ENCODE assay signal across 8 cellular contexts in genomic region chr1:2046225-2046917, GRCh38. TPM values are rescaled to one million over a fixed set of nuclear protein-coding genes. Genes with fewer than 3 reads are reported as not detected.
A peak's percentile ranks its signal among the peaks of the same experiment; 100 is the strongest.
DNase-seq lines count a peak whose midpoint lies in the region; ATAC-seq and TF ChIP-seq lines count a peak whose summit lies in the region.

No MANE protein-coding gene starts in this region.

- H3K4me3 Mint-ChIP-seq in activated naive CD4-positive, alpha-beta T cell treated with anti-CD3 and anti-CD28 coated beads for 36 hours, result no peak overlapping the region

- no peak overlapping the region for H3K27ac Mint-ChIP-seq in activated naive CD4-positive, alpha-beta T cell treated with anti-CD3 and anti-CD28 coated beads for 36 hours

- peaks cover 0 to 4% of the 10 kb centered on the region in 2 donors for H3K27me3 ChIP-seq in right atrium auricular region

- H3K9me3 Mint-ChIP-seq in activated naive CD4-positive, alpha-beta T cell treated with anti-CD3 and anti-CD28 coated beads for 36 hours, result no peaks in the 10 kb centered on the region

- H3K27me3 Mint-ChIP-seq in activated naive CD4-positive, alpha-beta T cell treated with anti-CD3 and anti-CD28 coated beads for 36 hours (ENCODE audit: low read depth), result peaks cover 12% of the 10 kb centered on the region

- no peaks in the 10 kb centered on the region for H3K36me3 Mint-ChIP-seq in activated naive CD4-positive, alpha-beta T cell treated with anti-CD3 and anti-CD28 coated beads for 36 hours (ENCODE audit: low read depth)

- peaks cover 19% of the 10 kb centered on the region for H3K4me1 Mint-ChIP-seq in activated naive CD4-positive, alpha-beta T cell treated with anti-CD3 and anti-CD28 coated beads for 36 hours (ENCODE audit: low read depth)

- H3K4me1 ChIP-seq in right atrium auricular region, result peaks cover 0 to 27% of the 10 kb centered on the region in 2 donors

- H3K4me3 ChIP-seq in right atrium auricular region, result no peak overlapping the region

- TF ChIP-seq CTCF in right atrium auricular region (IDR thresholded peaks at IDR 0.05), result peak; percentile 39 to 79

- CTCF ChIA-PET in activated naive CD4-positive, alpha-beta T cell treated with anti-CD3 and anti-CD28 coated beads for 36 hours (lab: Charles Lee), result interaction anchor here (0.5 to 5.4 kb wide), 6 partner anchors 12 to 149 kb away, joined by 3 to 52 read pairs (median 5); no protein-coding TSS in a partner anchor

- no peak for ATAC-seq in esophagus mucosa

- no peaks in the 10 kb centered on the region for H3K9me3 ChIP-seq in right atrium auricular region

- intact Hi-C loops in activated naive CD4-positive, alpha-beta T cell treated with anti-CD3 and anti-CD28 coated beads for 36 hours (cut with micrococcal nuclease), result loop anchor here (1.0 kb wide), 1 partner anchor 102 kb away; no protein-coding TSS in a partner anchor

- no peak overlapping the region for H3K27ac ChIP-seq in right atrium auricular region

- H3K36me3 ChIP-seq in right atrium auricular region, result no peaks in the 10 kb centered on the region

- DNase-seq in NCI-H2227 (lab: John Stamatoyannopoulos, UW; ENCODE audit: unreplicated experiment) (peak; percentile 30), NCI-H2227 treated with DMSO at 0.1 percent for 48 hours (lab: John Stamatoyannopoulos, UW) (no peak), NCI-H774 (lab: John Stamatoyannopoulos, UW) (peak; percentile 25), right atrium auricular region (ENCODE audit: low spot score) (no peak), hepatic stellate cell (ENCODE audit: low spot score) (no peak)
- peak; percentile 80 for DNase-seq in activated naive CD4-positive, alpha-beta T cell treated with anti-CD3 and anti-CD28 coated beads for 36 hours
- DNase-seq in stimulated activated CD4-positive, alpha-beta T cell treated with anti-CD3 and anti-CD28 coated beads, Interleukin-12 subunit alpha, Interleukin-12 subunit beta, amount 100 ng/mL, for 48 hours (ENCODE audit: low read depth in 2 of 3, low spot score in 1 of 3), result peak in 2 of 3 donors; percentile 31 to 41

RNA-seq across cellular contexts. Expression of gene PRKCZ, which starts 3.8 kb away (rescaled TPM):
- total RNA-seq in activated naive CD4-positive, alpha-beta T cell treated with anti-CD3 and anti-CD28 coated beads for 36 hours, result 1 to 10 TPM; 6.8 to 7.0 TPM
- total RNA-seq in right atrium auricular region, result 10 to 100 TPM; 15.3 to 16.4 TPM
- 21.3 TPM for total RNA-seq in esophagus mucosa

RNA-seq across cellular contexts. Expression of gene GABRD, which starts 27.2 kb away (rescaled TPM):
- total RNA-seq in activated naive CD4-positive, alpha-beta T cell treated with anti-CD3 and anti-CD28 coated beads for 36 hours, result not detected
- total RNA-seq in right atrium auricular region (not detected), esophagus mucosa (0.36 TPM)

RNA-seq across cellular contexts. Expression of gene CFAP74, which starts 42.8 kb away (rescaled TPM):
- total RNA-seq in activated naive CD4-positive, alpha-beta T cell treated with anti-CD3 and anti-CD28 coated beads for 36 hours, result not detected
- total RNA-seq in right atrium auricular region, result not detected
- total RNA-seq in esophagus mucosa, result not detected

Comparison
In these comparisons a context has a peak if more than half of its experiments do, and no peak if none do; other contexts are left out.
1. DNase-seq: peak in NCI-H2227 (single experiment), NCI-H774 (single experiment), activated naive CD4-positive, alpha-beta T cell treated with anti-CD3 and anti-CD28 coated beads for 36 hours (single experiment) and stimulated activated CD4-positive, alpha-beta T cell treated with anti-CD3 and anti-CD28 coated beads, Interleukin-12 subunit alpha, Interleukin-12 subunit beta, amount 100 ng/mL, for 48 hours (2 of 3); none in NCI-H2227 treated with DMSO at 0.1 percent for 48 hours (single experiment), right atrium auricular region (single experiment) and hepatic stellate cell (single experiment).